1 cellular context compared by ENCODE assay signal in genomic region chr12:89081709-89082108, GRCh38.
TF ChIP-seq lines count a peak whose summit lies in the region.

No MANE protein-coding gene starts in this region.

TF ChIP-seq in WTC11, 78 proteins besides CTCF, POLR2A, EP300 and RAD21 (continued from another document):
- no peak for TF ChIP-seq ARID4B (CRISPR knock-in tag; IDR thresholded peaks at IDR 0.05; ENCODE audit: borderline replicate concordance)
- no peak for TF ChIP-seq NR3C1 (CRISPR knock-in tag; conservative IDR thresholded peaks at IDR 0.05; ENCODE audit: low read depth)
